ENCODE assay signal across 8 cellular contexts in genomic region chr11:134037093-134037908, GRCh38. TPM values are rescaled to one million over a fixed set of nuclear protein-coding genes. Genes with fewer than 3 reads are reported as not detected.
A peak's percentile ranks its signal among the peaks of the same experiment; 100 is the strongest.
DNase-seq lines count a peak whose midpoint lies in the region; ATAC-seq and TF ChIP-seq lines count a peak whose summit lies in the region.

No MANE protein-coding gene starts in this region.

- intact Hi-C loops in posterior cingulate gyrus (cut with DNase I) = loop anchor here (5.0 kb wide), 1 partner anchor 90 kb away; no protein-coding TSS in a partner anchor

- H3K9me3 Mint-ChIP-seq in activated naive CD8-positive, alpha-beta T cell (ENCODE audit: low read depth) = no peaks in the 10 kb centered on the region

- TF ChIP-seq CTCF in cardiac muscle cell (IDR thresholded peaks at IDR 0.05; ENCODE audit: low read depth, low read length) = no peak

- no peaks in the 10 kb centered on the region for H3K9me3 ChIP-seq in cardiac muscle cell (ENCODE audit: low read depth)

- no peaks in the 10 kb centered on the region for H3K27me3 ChIP-seq in cardiac muscle cell

- peak; percentile 75 for ATAC-seq in HG03066 (IDR thresholded peaks at IDR 0.05; ENCODE audit: low read depth, unreplicated experiment)

- no peaks in the 10 kb centered on the region for H3K36me3 Mint-ChIP-seq in activated naive CD8-positive, alpha-beta T cell

- peak overlapping the region; percentile 63 for H3K27ac ChIP-seq in cardiac muscle cell

- H3K27me3 Mint-ChIP-seq in activated naive CD8-positive, alpha-beta T cell = no peaks in the 10 kb centered on the region

- H3K36me3 ChIP-seq in cardiac muscle cell = no peaks in the 10 kb centered on the region

- DNase-seq in NCI-H1417 (lab: John Stamatoyannopoulos, UW) = peak; percentile 59 to 86 (median 74)
- DNase-seq in NCI-H1417 treated with DMSO at 0.1 percent for 48 hours (lab: John Stamatoyannopoulos, UW) = no peak
- peak; percentile 74 to 83 for DNase-seq in cardiac muscle cell (ENCODE audit: low read depth in 1 of 2, low spot score in 1 of 2)
- DNase-seq in posterior cingulate gyrus = peak in 6 of 10 donors; percentile 31 to 94 (median 76)
- no peak for DNase-seq in MV-4-11 (lab: John Stamatoyannopoulos, UW)

- peak overlapping the region; percentile 88 for H3K27ac Mint-ChIP-seq in activated naive CD8-positive, alpha-beta T cell

- peak overlapping the region; percentile 77 for H3K4me3 Mint-ChIP-seq in activated naive CD8-positive, alpha-beta T cell

- peaks cover 48% of the 10 kb centered on the region for H3K4me1 ChIP-seq in cardiac muscle cell (ENCODE audit: low read depth)

- peak overlapping the region; percentile 49 for H3K4me3 ChIP-seq in cardiac muscle cell

- H3K4me1 Mint-ChIP-seq in activated naive CD8-positive, alpha-beta T cell (ENCODE audit: low read depth) = peaks cover 49% of the 10 kb centered on the region

TF ChIP-seq in PFSK-1, 5 proteins besides CTCF, POLR2A, EP300 and RAD21:
- TF ChIP-seq, protein P1, sequence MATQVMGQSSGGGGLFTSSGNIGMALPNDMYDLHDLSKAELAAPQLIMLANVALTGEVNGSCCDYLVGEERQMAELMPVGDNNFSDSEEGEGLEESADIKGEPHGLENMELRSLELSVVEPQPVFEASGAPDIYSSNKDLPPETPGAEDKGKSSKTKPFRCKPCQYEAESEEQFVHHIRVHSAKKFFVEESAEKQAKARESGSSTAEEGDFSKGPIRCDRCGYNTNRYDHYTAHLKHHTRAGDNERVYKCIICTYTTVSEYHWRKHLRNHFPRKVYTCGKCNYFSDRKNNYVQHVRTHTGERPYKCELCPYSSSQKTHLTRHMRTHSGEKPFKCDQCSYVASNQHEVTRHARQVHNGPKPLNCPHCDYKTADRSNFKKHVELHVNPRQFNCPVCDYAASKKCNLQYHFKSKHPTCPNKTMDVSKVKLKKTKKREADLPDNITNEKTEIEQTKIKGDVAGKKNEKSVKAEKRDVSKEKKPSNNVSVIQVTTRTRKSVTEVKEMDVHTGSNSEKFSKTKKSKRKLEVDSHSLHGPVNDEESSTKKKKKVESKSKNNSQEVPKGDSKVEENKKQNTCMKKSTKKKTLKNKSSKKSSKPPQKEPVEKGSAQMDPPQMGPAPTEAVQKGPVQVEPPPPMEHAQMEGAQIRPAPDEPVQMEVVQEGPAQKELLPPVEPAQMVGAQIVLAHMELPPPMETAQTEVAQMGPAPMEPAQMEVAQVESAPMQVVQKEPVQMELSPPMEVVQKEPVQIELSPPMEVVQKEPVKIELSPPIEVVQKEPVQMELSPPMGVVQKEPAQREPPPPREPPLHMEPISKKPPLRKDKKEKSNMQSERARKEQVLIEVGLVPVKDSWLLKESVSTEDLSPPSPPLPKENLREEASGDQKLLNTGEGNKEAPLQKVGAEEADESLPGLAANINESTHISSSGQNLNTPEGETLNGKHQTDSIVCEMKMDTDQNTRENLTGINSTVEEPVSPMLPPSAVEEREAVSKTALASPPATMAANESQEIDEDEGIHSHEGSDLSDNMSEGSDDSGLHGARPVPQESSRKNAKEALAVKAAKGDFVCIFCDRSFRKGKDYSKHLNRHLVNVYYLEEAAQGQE (IDR thresholded peaks at IDR 0.05; ENCODE audit: insufficient read depth in 1 of 2, low read depth in 2 of 2, low read length in 2 of 2) = no peak
- TF ChIP-seq FOXP2 (optimal IDR thresholded peaks at IDR 0.05; ENCODE audit: borderline replicate concordance, extremely low read depth, extremely low read length, insufficient read depth) (peak; percentile 14), POLR2AphosphoS5 (IDR thresholded peaks at IDR 0.05; ENCODE audit: low read depth, low read length) (peak; percentile 33; the same call in 1 of the 2 replicates), TAF1 (IDR thresholded peaks at IDR 0.05; ENCODE audit: borderline replicate concordance, insufficient read depth, low read length) (no peak)

RNA-seq across cellular contexts. Expression of gene JAM3, which starts 31.6 kb away (rescaled TPM):
- 17.7 TPM for polyA plus RNA-seq in PFSK-1 (2012; ENCODE audit: insufficient read length, low read depth)
- total RNA-seq in cardiac muscle cell = 36.6 and 38.2 TPM in 2 replicates
- 49.0 and 51.3 TPM in 2 replicates for polyA plus RNA-seq in cardiac muscle cell

Comparison
In these comparisons a context has a peak if more than half of its experiments do, and no peak if none do; other contexts are left out.
1. DNase-seq: peak in NCI-H1417 (3 of 3), cardiac muscle cell (2 of 2) and posterior cingulate gyrus (6 of 10); none in NCI-H1417 treated with DMSO at 0.1 percent for 48 hours (single experiment) and MV-4-11 (single experiment).